Comparison of ENCODE assay signal across 14 cellular contexts in genomic region chr12:70637286-70637685, GRCh38. TPM values are rescaled to one million over a fixed set of nuclear protein-coding genes. Genes with fewer than 3 reads are reported as not detected.
DNase-seq lines count a peak whose midpoint lies in the region; ATAC-seq and TF ChIP-seq lines count a peak whose summit lies in the region.
"Had no signal": no experiment of that assay in that cellular context is flagged by ENCODE, and none has a peak within 500 bp of the region (broad histone marks: within the 10 kb centered on the region; RNA-seq: fewer than 3 reads in every experiment).

PTPRB (minus strand) TSS chr12:70637429; CDS start chr12:70637395, 34 bp downstream.

- H3K36me3 ChIP-seq in sigmoid colon: no peaks in the 10 kb centered on the region

- TF ChIP-seq EP300 in sigmoid colon (IDR thresholded peaks at IDR 0.05): no peak

- BruUV-seq in Calu3 (replicated peaks; lab: Mats Ljungman, UMichigan): no TSS peak

- peak within 1 kb of the TSS in 22 of 59 donors; percentile 0 to 41 (median 21) for H3K4me3 ChIP-seq in dorsolateral prefrontal cortex
- H3K4me3 ChIP-seq in sigmoid colon: peak within 1 kb of the TSS in 1 of 4 donors; percentile 28

- peaks cover 22% of the 10 kb centered on the region for H3K4me1 Mint-ChIP-seq in Calu3 (ENCODE audit: low read depth, unreplicated experiment)
- H3K4me1 Mint-ChIP-seq in activated T-helper 2 cell treated with anti-CD3 and anti-CD28 coated beads, Interferon-gamma antibody, Interleukin-2, Interleukin-4, amounts not matched to agents 10 μg/mL and 5 μg/mL and 100 μg/mL, durations not matched to agents 14 hours and 24 hours and 36 hours (ENCODE audit: low read depth): no peaks in the 10 kb centered on the region
- no peaks in the 10 kb centered on the region for H3K4me1 Mint-ChIP-seq in activated T-cell treated with anti-CD3 and anti-CD28 coated beads, Interleukin-2, amount 50 U/mL, for 72 hours (ENCODE audit: low read depth)

- H3K9me3 ChIP-seq in sigmoid colon: no peaks in the 10 kb centered on the region

- TF ChIP-seq POLR2A in sigmoid colon (IDR thresholded peaks at IDR 0.05): no peak

- no peak within 1 kb of the TSS for H3K4me3 Mint-ChIP-seq in Calu3 (ENCODE audit: low read depth, unreplicated experiment)
- no peak within 1 kb of the TSS for H3K4me3 Mint-ChIP-seq in activated T-helper 2 cell treated with anti-CD3 and anti-CD28 coated beads, Interferon-gamma antibody, Interleukin-2, Interleukin-4, amounts not matched to agents 10 μg/mL and 5 μg/mL and 100 μg/mL, durations not matched to agents 14 hours and 24 hours and 36 hours (ENCODE audit: low read depth)
- H3K4me3 Mint-ChIP-seq in activated T-cell treated with anti-CD3 and anti-CD28 coated beads, Interleukin-2, amount 50 U/mL, for 72 hours: no peak within 1 kb of the TSS
- H3K4me3 Mint-ChIP-seq: activated naive CD8-positive, alpha-beta T cell had no signal

- no peaks in the 10 kb centered on the region for H3K4me1 ChIP-seq in sigmoid colon

- no peaks in the 10 kb centered on the region for H3K27me3 Mint-ChIP-seq in Calu3 (ENCODE audit: unreplicated experiment)
- peaks cover 4% of the 10 kb centered on the region for H3K27me3 Mint-ChIP-seq in activated T-helper 2 cell treated with anti-CD3 and anti-CD28 coated beads, Interferon-gamma antibody, Interleukin-2, Interleukin-4, amounts not matched to agents 10 μg/mL and 5 μg/mL and 100 μg/mL, durations not matched to agents 14 hours and 24 hours and 36 hours (ENCODE audit: low read depth)
- peaks cover 13% of the 10 kb centered on the region for H3K27me3 Mint-ChIP-seq in activated T-cell treated with anti-CD3 and anti-CD28 coated beads, Interleukin-2, amount 50 U/mL, for 72 hours (ENCODE audit: low read depth)

- H3K27ac Mint-ChIP-seq in Calu3 (ENCODE audit: unreplicated experiment): no peak within 1 kb of the TSS
- H3K27ac Mint-ChIP-seq in activated T-helper 2 cell treated with anti-CD3 and anti-CD28 coated beads, Interferon-gamma antibody, Interleukin-2, Interleukin-4, amounts not matched to agents 10 μg/mL and 5 μg/mL and 100 μg/mL, durations not matched to agents 14 hours and 24 hours and 36 hours: no peak within 1 kb of the TSS
- H3K27ac Mint-ChIP-seq in activated T-cell treated with anti-CD3 and anti-CD28 coated beads, Interleukin-2, amount 50 U/mL, for 72 hours: no peak within 1 kb of the TSS
- H3K27ac Mint-ChIP-seq: activated naive CD8-positive, alpha-beta T cell had no signal

- CTCF ChIA-PET in Calu3 (lab: Charles Lee): no interaction called here

- no peaks in the 10 kb centered on the region for H3K9me3 Mint-ChIP-seq in Calu3 (ENCODE audit: low read depth, unreplicated experiment)
- H3K9me3 Mint-ChIP-seq in activated T-helper 2 cell treated with anti-CD3 and anti-CD28 coated beads, Interferon-gamma antibody, Interleukin-2, Interleukin-4, amounts not matched to agents 10 μg/mL and 5 μg/mL and 100 μg/mL, durations not matched to agents 14 hours and 24 hours and 36 hours: no peaks in the 10 kb centered on the region
- H3K9me3 Mint-ChIP-seq in activated T-cell treated with anti-CD3 and anti-CD28 coated beads, Interleukin-2, amount 50 U/mL, for 72 hours: no peaks in the 10 kb centered on the region

- peaks cover 40% of the 10 kb centered on the region for H3K36me3 Mint-ChIP-seq in Calu3 (ENCODE audit: insufficient read depth, unreplicated experiment)
- no peaks in the 10 kb centered on the region for H3K36me3 Mint-ChIP-seq in activated T-helper 2 cell treated with anti-CD3 and anti-CD28 coated beads, Interferon-gamma antibody, Interleukin-2, Interleukin-4, amounts not matched to agents 10 μg/mL and 5 μg/mL and 100 μg/mL, durations not matched to agents 14 hours and 24 hours and 36 hours (ENCODE audit: low read depth)
- H3K36me3 Mint-ChIP-seq in activated T-cell treated with anti-CD3 and anti-CD28 coated beads, Interleukin-2, amount 50 U/mL, for 72 hours (ENCODE audit: insufficient read depth in 2 of 2): no peaks in the 10 kb centered on the region
- H3K36me3 Mint-ChIP-seq: activated naive CD8-positive, alpha-beta T cell had no signal

- H3K27ac ChIP-seq in dorsolateral prefrontal cortex (peak within 1 kb of the TSS in 16 of 59 donors; percentile 5 to 50 (median 29)), sigmoid colon (peak within 1 kb of the TSS in 3 of 4 donors; percentile 2 to 43 (median 25))

- WGBS in sigmoid colon, 2 donors: 68 to 76% methylated on average over 3 of the region's 3 CpGs

- TF ChIP-seq CTCF in Calu3 (IDR thresholded peaks at IDR 0.05; ENCODE audit: unreplicated experiment) (no peak), dorsolateral prefrontal cortex (IDR thresholded peaks at IDR 0.05 in 54 of 56, conservative IDR thresholded peaks at IDR 0.05 in 2 of 56; ENCODE audit: low read depth in 1 of 56, partially characterized antibody in 56 of 56) (no peak), sigmoid colon (IDR thresholded peaks at IDR 0.05) (no peak)

- DNase-seq in Calu3 (no peak), dorsolateral prefrontal cortex (no peak), left lobe of liver (ENCODE audit: low spot score) (no peak), sigmoid colon (no peak), NCI-H1436 treated with DMSO at 0.1 percent for 48 hours (lab: John Stamatoyannopoulos, UW) (no peak)
- DNase-seq in activated CD4-positive, CD25-positive, alpha-beta regulatory T cell (lab: John Stamatoyannopoulos, UW): no peak
- no peak for DNase-seq in activated T-helper 2 cell treated with anti-CD3 and anti-CD28 coated beads, Interferon-gamma antibody, Interleukin-2, Interleukin-4, amounts not matched to agents 10 μg/mL and 5 μg/mL and 100 μg/mL, durations not matched to agents 14 hours and 24 hours and 36 hours (ENCODE audit: low spot score)
- no peak for DNase-seq in activated T-cell treated with anti-CD3 and anti-CD28 coated beads, Interleukin-2, amount 50 U/mL, for 72 hours
- DNase-seq: mesendoderm; NCI-H1048; posterior cingulate gyrus; stimulated activated CD4-positive, alpha-beta T cell treated with anti-CD3 and anti-CD28 coated beads, Interleukin-4, amount 100 ng/mL, for 24 hours had no signal

- intact Hi-C loops in Calu3 (cut with micrococcal nuclease; ENCODE audit: unreplicated experiment) (no loop called here), dorsolateral prefrontal cortex (cut with DNase I) (no loop called here), sigmoid colon (cut with DNase I) (no loop called here)
- intact Hi-C loops in activated T-helper 2 cell treated with anti-CD3 and anti-CD28 coated beads, Interferon-gamma antibody, Interleukin-2, Interleukin-4, amounts not matched to agents 10 μg/mL and 5 μg/mL and 100 μg/mL, durations not matched to agents 14 hours and 24 hours and 36 hours (cut with micrococcal nuclease): no loop called here

- peak; percentile 42 for ATAC-seq in left lobe of liver
- no peak for ATAC-seq in activated T-cell treated with anti-CD3 and anti-CD28 coated beads, Interleukin-2, amount 50 U/mL, for 72 hours (replicated peaks in 1 of 2)
- ATAC-seq: activated CD4-positive, CD25-positive, alpha-beta regulatory T cell treated with anti-CD3 and anti-CD28 coated beads, Interleukin-2, amount 50 U/mL, for 24 hours had no signal

- H3K27me3 ChIP-seq in dorsolateral prefrontal cortex (no peaks in the 10 kb centered on the region), sigmoid colon (no peaks in the 10 kb centered on the region)

RNA-seq across cellular contexts. Expression of gene PTPRB, which starts in this region (rescaled TPM):
- total RNA-seq in Calu3 (2022): 43.2 and 44.5 TPM in 2 replicates
- total RNA-seq in dorsolateral prefrontal cortex: 10 to 100 TPM; 10.5 to 63.7 (median 25.5) TPM
- 14.6 TPM for total RNA-seq in left lobe of liver
- 10 to 100 TPM; 15.8 to 31.9 (median 18.7) TPM for total RNA-seq in sigmoid colon
- 1 to 10 TPM; 1.6 to 7.9 (median 1.8) TPM for polyA plus RNA-seq in sigmoid colon
- total RNA-seq in activated T-helper 2 cell treated with anti-CD3 and anti-CD28 coated beads, Interferon-gamma antibody, Interleukin-2, Interleukin-4, amounts not matched to agents 10 μg/mL and 5 μg/mL and 100 μg/mL, durations not matched to agents 14 hours and 24 hours and 36 hours: not detected in 2 replicates
- total RNA-seq in activated T-cell treated with anti-CD3 and anti-CD28 coated beads, Interleukin-2, amount 50 U/mL, for 72 hours: not detected

Comparison
In these comparisons a context has a peak if more than half of its experiments do, and no peak if none do; other contexts are left out.
1. RNA of gene PTPRB (total RNA-seq): 43.2 to 44.5 TPM in Calu3, 10.5 to 63.7 TPM in dorsolateral prefrontal cortex, 15.8 to 31.9 TPM in sigmoid colon and 14.6 TPM in left lobe of liver (single experiment); not detected in activated T-helper 2 cell treated with anti-CD3 and anti-CD28 coated beads, Interferon-gamma antibody, Interleukin-2, Interleukin-4, amounts not matched to agents 10 μg/mL and 5 μg/mL and 100 μg/mL, durations not matched to agents 14 hours and 24 hours and 36 hours and not detected in activated T-cell treated with anti-CD3 and anti-CD28 coated beads, Interleukin-2, amount 50 U/mL, for 72 hours; every median in the first group is over 10 times any median in the second.